Comparison of ENCODE assay signal across 16 cellular contexts in the genomic region with DNA sequence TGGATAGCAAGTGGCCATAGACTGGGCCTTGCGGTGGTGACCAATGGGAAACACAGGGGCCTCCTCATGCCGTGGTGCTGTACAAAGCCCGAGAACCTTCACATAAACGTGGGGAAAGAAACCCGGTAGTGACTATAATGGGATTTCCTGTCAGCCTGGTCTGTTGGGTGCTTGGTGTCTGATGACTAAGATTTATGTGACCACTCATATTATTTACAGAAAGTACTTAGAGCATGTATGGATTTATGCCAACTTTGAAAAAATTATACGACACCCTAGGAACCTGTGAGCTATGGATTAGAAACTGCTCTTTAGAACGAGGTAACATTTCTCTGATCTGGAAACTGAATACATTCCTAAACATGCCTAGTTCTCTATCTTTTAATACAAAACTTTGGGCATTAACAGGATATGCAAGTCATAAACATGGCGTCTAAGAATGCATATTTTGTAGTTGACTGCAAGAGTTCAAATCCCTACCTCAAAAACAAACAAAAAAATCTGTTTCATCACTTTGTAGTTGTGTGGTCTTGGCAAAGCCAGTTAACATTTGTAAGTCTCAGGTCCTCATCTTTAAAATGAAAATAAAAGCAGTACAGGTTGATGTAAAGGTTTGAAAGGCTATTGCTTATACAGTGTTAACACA.
A peak's percentile ranks its signal among the peaks of the same experiment; 100 is the strongest.
DNase-seq lines count a peak whose midpoint lies in the region; ATAC-seq, FAIRE-seq and TF ChIP-seq lines count a peak whose summit lies in the region.
"Had no signal": no experiment of that assay in that cellular context is flagged by ENCODE, and none has a peak within 500 bp of the region (broad histone marks: within the 10 kb centered on the region; RNA-seq: fewer than 3 reads in every experiment).

No MANE protein-coding gene starts in this region.

- H3K9me3 Mint-ChIP-seq in activated T-cell treated with anti-CD3 and anti-CD28 coated beads, Interleukin-2, amount 50 U/mL, for 72 hours, result no peaks in the 10 kb centered on the region
- H3K9me3 Mint-ChIP-seq: activated CD4-positive, alpha-beta T cell treated with anti-CD3 and anti-CD28 coated beads, Interleukin-2, amount 10 ng/mL, durations not matched to agents 24 days and 14 days had no signal

- H3K4me1 ChIP-seq in endothelial cell of umbilical vein (ENCODE audit: control insufficient read depth, extremely low read depth, insufficient read depth, low read length), result peaks cover 9% of the 10 kb centered on the region
- H3K4me1 ChIP-seq: body of pancreas, pancreas had no signal

- no peak overlapping the region for H3K27ac Mint-ChIP-seq in activated T-cell treated with anti-CD3 and anti-CD28 coated beads, Interleukin-2, amount 50 U/mL, for 72 hours
- H3K27ac Mint-ChIP-seq: activated CD4-positive, alpha-beta T cell treated with anti-CD3 and anti-CD28 coated beads, Interleukin-2, amount 10 ng/mL, durations not matched to agents 24 days and 14 days; type B pancreatic cell had no signal

- DNase-seq in AG08396 (ENCODE audit: low spot score) (peak; percentile 12), NCI-H510A (lab: John Stamatoyannopoulos, UW) (peak; percentile 17), endothelial cell of umbilical vein (ENCODE audit: low read depth, low spot score) (peak; percentile 40), NCI-H524 (lab: John Stamatoyannopoulos, UW) (no peak), cortex of kidney (lab: John Stamatoyannopoulos, UW) (no peak), amygdala (lab: John Stamatoyannopoulos, UW) (no peak)
- no peak for DNase-seq in activated T-cell treated with anti-CD3 and anti-CD28 coated beads, Interleukin-2, amount 50 U/mL, for 72 hours
- DNase-seq: activated CD4-positive, alpha-beta T cell treated with anti-CD3 and anti-CD28 coated beads, Interleukin-2, amount 10 ng/mL, durations not matched to agents 24 days and 14 days; body of pancreas; DMS79; NCI-H526 treated with DMSO at 0.1 percent for 48 hours; pancreas had no signal

- no peak overlapping the region for H3K9ac ChIP-seq in endothelial cell of umbilical vein (replicated peaks; ENCODE audit: extremely low read depth, insufficient read depth, low read length)

- peak overlapping the region; percentile 28 for H2AFZ ChIP-seq in endothelial cell of umbilical vein (ENCODE audit: low read depth, low read length)

- no peak overlapping the region for H3K4me3 Mint-ChIP-seq in activated T-cell treated with anti-CD3 and anti-CD28 coated beads, Interleukin-2, amount 50 U/mL, for 72 hours
- H3K4me3 Mint-ChIP-seq: activated CD4-positive, alpha-beta T cell treated with anti-CD3 and anti-CD28 coated beads, Interleukin-2, amount 10 ng/mL, durations not matched to agents 24 days and 14 days; type B pancreatic cell had no signal

- dilution Hi-C loops in endothelial cell of umbilical vein (cut with MboI; ENCODE audit: extremely low pct_ligation_motif_present, low sequenced_read_pairs), result no loop called here

- peak; percentile 50 for ATAC-seq in HG02642 (IDR thresholded peaks at IDR 0.05; ENCODE audit: poor library complexity, unreplicated experiment)
- ATAC-seq in activated T-cell treated with anti-CD3 and anti-CD28 coated beads, Interleukin-2, amount 50 U/mL, for 72 hours (replicated peaks in 1 of 2), result no peak
- ATAC-seq: body of pancreas, pancreas had no signal

- H3K36me3 Mint-ChIP-seq in activated T-cell treated with anti-CD3 and anti-CD28 coated beads, Interleukin-2, amount 50 U/mL, for 72 hours (ENCODE audit: insufficient read depth in 2 of 2), result no peaks in the 10 kb centered on the region

- BruUV-seq in endothelial cell of umbilical vein (replicated peaks; lab: Mats Ljungman, UMichigan), result no TSS peak

- peak; percentile 42 for FAIRE-seq in endothelial cell of umbilical vein (lab: Jason Lieb, UNC)
- FAIRE-seq: endometrium, GM18507, pancreas had no signal

- H3K4me1 Mint-ChIP-seq in activated T-cell treated with anti-CD3 and anti-CD28 coated beads, Interleukin-2, amount 50 U/mL, for 72 hours (ENCODE audit: low read depth), result no peaks in the 10 kb centered on the region
- H3K4me1 Mint-ChIP-seq: activated CD4-positive, alpha-beta T cell treated with anti-CD3 and anti-CD28 coated beads, Interleukin-2, amount 10 ng/mL, durations not matched to agents 24 days and 14 days had no signal

- no peak for TF ChIP-seq POLR2A in endothelial cell of umbilical vein (IDR thresholded peaks at IDR 0.05; ENCODE audit: low read depth, low read length)

- H3K4me3 ChIP-seq in endothelial cell of umbilical vein (replicated peaks in 1 of 3; ENCODE audit: insufficient read depth in 1 of 3, low read depth in 1 of 3, low read length in 3 of 3), result no peak overlapping the region
- H3K4me3 ChIP-seq: body of pancreas, pancreas had no signal

- intact Hi-C loops in endothelial cell of umbilical vein (cut with micrococcal nuclease), result no loop called here

- H3K27me3 Mint-ChIP-seq in activated T-cell treated with anti-CD3 and anti-CD28 coated beads, Interleukin-2, amount 50 U/mL, for 72 hours (ENCODE audit: low read depth), result no peaks in the 10 kb centered on the region
- H3K27me3 Mint-ChIP-seq: activated CD4-positive, alpha-beta T cell treated with anti-CD3 and anti-CD28 coated beads, Interleukin-2, amount 10 ng/mL, durations not matched to agents 24 days and 14 days had no signal

- no peaks in the 10 kb centered on the region for H3K9me1 ChIP-seq in endothelial cell of umbilical vein (replicated peaks; ENCODE audit: control insufficient read depth, extremely low read depth, insufficient read depth, low read length)

- no peaks in the 10 kb centered on the region for H3K79me2 ChIP-seq in endothelial cell of umbilical vein (ENCODE audit: control insufficient read depth, insufficient read depth, low read length)

- POLR2A ChIA-PET in endothelial cell of umbilical vein (lab: Charles Lee), result no interaction called here

- H3K27ac ChIP-seq in endothelial cell of umbilical vein (ENCODE audit: insufficient read depth, low read depth, low read length), result peak overlapping the region; percentile 8
- H3K27ac ChIP-seq: body of pancreas, pancreas had no signal

- H3K27me3 ChIP-seq in endothelial cell of umbilical vein (ENCODE audit: control insufficient read depth in 2 of 2, insufficient read depth in 2 of 2, low read length in 2 of 2), result no peaks in the 10 kb centered on the region
- H3K27me3 ChIP-seq: body of pancreas, pancreas had no signal

- no peak for TF ChIP-seq CTCF in endothelial cell of umbilical vein (IDR thresholded peaks at IDR 0.05; ENCODE audit: extremely low read depth in 1 of 2, insufficient read depth in 1 of 2, low read depth in 1 of 2, low read length in 2 of 2)

- H3K4me2 ChIP-seq in endothelial cell of umbilical vein (ENCODE audit: insufficient read depth, low read length), result peak overlapping the region; percentile 22

- CTCF ChIA-PET in endothelial cell of umbilical vein (lab: Charles Lee), result no interaction called here

- H3K36me3 ChIP-seq in endothelial cell of umbilical vein (ENCODE audit: control insufficient read depth in 2 of 2, extremely low read depth in 1 of 2, insufficient read depth in 2 of 2, low read length in 2 of 2), result no peaks in the 10 kb centered on the region
- H3K36me3 ChIP-seq: pancreas had no signal

- no peaks in the 10 kb centered on the region for H4K20me1 ChIP-seq in endothelial cell of umbilical vein (replicated peaks; ENCODE audit: control insufficient read depth, extremely low read depth, insufficient read depth, low read length)

- no peaks in the 10 kb centered on the region for H3K9me3 ChIP-seq in endothelial cell of umbilical vein (replicated peaks; ENCODE audit: control insufficient read depth, insufficient read depth, low read length)
- H3K9me3 ChIP-seq: body of pancreas, pancreas had no signal

TF ChIP-seq in endothelial cell of umbilical vein, 7 proteins besides CTCF, POLR2A, EP300 and RAD21:
- TF ChIP-seq MYC (IDR thresholded peaks at IDR 0.05; ENCODE audit: low read depth, low read length), result no peak
- no peak for TF ChIP-seq FOS (IDR thresholded peaks at IDR 0.05; ENCODE audit: borderline replicate concordance, insufficient read depth, low read length)
- peak; percentile 2 for TF ChIP-seq JUN (IDR thresholded peaks at IDR 0.05; ENCODE audit: borderline replicate concordance, insufficient read depth, insufficient read length, low read depth)
- TF ChIP-seq EZH2 (IDR thresholded peaks at IDR 0.05; ENCODE audit: borderline replicate concordance, low read depth, low read length, severe bottlenecking), result no peak
- no peak for TF ChIP-seq GATA2 (IDR thresholded peaks at IDR 0.05; ENCODE audit: insufficient read depth, insufficient read length, low read depth, low read length)
- TF ChIP-seq POLR2AphosphoS5 (IDR thresholded peaks at IDR 0.05; ENCODE audit: insufficient read depth, low read depth, low read length), result peak; percentile 34
- TF ChIP-seq, protein P1, sequence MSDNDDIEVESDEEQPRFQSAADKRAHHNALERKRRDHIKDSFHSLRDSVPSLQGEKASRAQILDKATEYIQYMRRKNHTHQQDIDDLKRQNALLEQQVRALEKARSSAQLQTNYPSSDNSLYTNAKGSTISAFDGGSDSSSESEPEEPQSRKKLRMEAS (IDR thresholded peaks at IDR 0.05; ENCODE audit: insufficient read depth, insufficient read length), result no peak

Comparison
In these comparisons a context has a peak if more than half of its experiments do, and no peak if none do; other contexts are left out.
1. DNase-seq: peak in AG08396 (single experiment), NCI-H510A (single experiment) and endothelial cell of umbilical vein (single experiment); none in NCI-H524 (0 of 2), cortex of kidney (single experiment), amygdala (0 of 56) and activated T-cell treated with anti-CD3 and anti-CD28 coated beads, Interleukin-2, amount 50 U/mL, for 72 hours (0 of 2).